Comparison of ENCODE assay signal across 8 cellular contexts in the genomic region with DNA sequence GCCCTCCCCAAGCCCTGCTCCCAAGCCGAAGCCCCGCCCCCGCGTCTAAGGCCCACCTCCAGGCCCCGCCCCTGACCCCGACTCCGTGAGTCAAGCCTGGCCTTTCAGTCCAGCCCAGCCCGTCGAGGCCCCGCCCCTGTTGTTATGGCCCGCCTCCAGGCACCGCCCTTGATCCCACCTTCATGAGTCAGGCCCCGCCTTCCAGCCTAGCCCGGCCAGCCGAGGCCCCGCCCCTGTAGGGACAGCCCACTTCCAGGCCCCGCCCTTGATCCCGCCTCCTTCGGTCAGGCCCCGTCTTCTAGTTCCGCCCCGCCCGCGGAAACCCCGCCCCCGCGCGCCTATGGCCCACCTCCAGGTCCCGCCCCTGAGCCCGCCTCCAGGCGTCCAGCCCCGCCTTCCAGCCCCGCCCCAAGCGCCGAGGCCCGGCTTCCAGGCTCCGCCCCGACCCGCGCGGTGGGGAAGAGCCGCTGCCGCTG. TPM values are rescaled to one million over a fixed set of nuclear protein-coding genes. Genes with fewer than 3 reads are reported as not detected.
A peak's percentile ranks its signal among the peaks of the same experiment; 100 is the strongest.
DNase-seq lines count a peak whose midpoint lies in the region; ATAC-seq and TF ChIP-seq lines count a peak whose summit lies in the region.

No MANE protein-coding gene starts in this region.

- no peak overlapping the region for H3K4ac ChIP-seq in H9 (ENCODE audit: low read depth, low read length)

- H2BK5ac ChIP-seq in H9 (ENCODE audit: insufficient read length, low read length), result no peak overlapping the region

- H3T11ph ChIP-seq in H9 (ENCODE audit: low read length), result no peak overlapping the region

- peaks cover 10 to 13% of the 10 kb centered on the region in 2 experiments; a peak in 3 of 4 replicates for H3K4me1 Mint-ChIP-seq in H9
- H3K4me1 Mint-ChIP-seq in natural killer cell treated with Interleukin-12 subunit alpha and Interleukin-12 subunit beta and Interleukin-15 and Interleukin-18, amount 100 ng/mL, for 72 hours (ENCODE audit: low read depth in 2 of 2), result peaks cover 10 to 16% of the 10 kb centered on the region in 2 donors

- no peaks in the 10 kb centered on the region for H3K79me1 ChIP-seq in H9 (ENCODE audit: insufficient read depth, low read depth, low read length, poor library complexity, severe bottlenecking)

- H3K9me3 ChIP-seq in H9 (ENCODE audit: control insufficient read depth, low read depth, low read length), result no peaks in the 10 kb centered on the region
- H3K9me3 ChIP-seq in Loucy (ENCODE audit: insufficient read depth, low read depth, low read length), result no peaks in the 10 kb centered on the region

- H3K18ac ChIP-seq in H9 (ENCODE audit: insufficient read length, low read depth, low read length), result no peak overlapping the region

- no peak overlapping the region for H2BK120ac ChIP-seq in H9 (ENCODE audit: low read depth, low read length, poor library complexity, severe bottlenecking)

- H3K27ac ChIP-seq in H9 (ENCODE audit: insufficient read length, low read depth, low read length) (no peak overlapping the region), RWPE1 (peak overlapping the region; percentile 69)

- no peaks in the 10 kb centered on the region for H3K9me2 ChIP-seq in Loucy (replicated peaks; ENCODE audit: low read depth, low read length)

- POLR2A ChIA-PET in RWPE1 (lab: Yijun Ruan, JAX; ENCODE audit: low non-redundant PET), result no interaction called here

- no peak overlapping the region for H3K56ac ChIP-seq in H9 (ENCODE audit: insufficient read length, low read depth, low read length)

- no peaks in the 10 kb centered on the region; a peak in 1 of 5 replicates for H3K9me3 Mint-ChIP-seq in H9
- H3K9me3 Mint-ChIP-seq in natural killer cell treated with Interleukin-12 subunit alpha and Interleukin-12 subunit beta and Interleukin-15 and Interleukin-18, amount 100 ng/mL, for 72 hours, result no peaks in the 10 kb centered on the region

- H2BK20ac ChIP-seq in H9 (ENCODE audit: low read depth, low read length, poor library complexity, severe bottlenecking), result no peak overlapping the region

- H3K36me3 ChIP-seq in Loucy (ENCODE audit: insufficient read depth, low read length), result no peaks in the 10 kb centered on the region

- H3K23me2 ChIP-seq in H9 (ENCODE audit: insufficient read length, low read depth, low read length, poor library complexity, severe bottlenecking), result peaks cover 12% of the 10 kb centered on the region

- no peak overlapping the region for H3K23ac ChIP-seq in H9 (ENCODE audit: insufficient read length, low read depth, low read length)

- peak overlapping the region; percentile 71 to 81 for H3K4me3 Mint-ChIP-seq in H9
- H3K4me3 Mint-ChIP-seq in natural killer cell treated with Interleukin-12 subunit alpha and Interleukin-12 subunit beta and Interleukin-15 and Interleukin-18, amount 100 ng/mL, for 72 hours, result peak overlapping the region; percentile 78

- TF ChIP-seq CTCF in H9 (conservative IDR thresholded peaks at IDR 0.05), result no peak
- TF ChIP-seq CTCF in Loucy (conservative IDR thresholded peaks at IDR 0.05; ENCODE audit: low read length), result no peak
- TF ChIP-seq CTCF in RWPE1 (conservative IDR thresholded peaks at IDR 0.05; ENCODE audit: low read depth), result no peak
- no peak for TF ChIP-seq CTCF in fibroblast of pulmonary artery (IDR thresholded peaks at IDR 0.05; ENCODE audit: low read length, missing control alignments)

- H4K5ac ChIP-seq in H9 (ENCODE audit: insufficient read length, low read depth, low read length), result no peak overlapping the region

- no peak overlapping the region for H3K9ac ChIP-seq in H9 (ENCODE audit: extremely low read depth, insufficient read length, low read length)
- peak overlapping the region; percentile 71 for H3K9ac ChIP-seq in Loucy (ENCODE audit: low read depth, low read length, poor library complexity, severe bottlenecking)

- H4K20me1 ChIP-seq in H9 (ENCODE audit: control insufficient read depth, insufficient read depth, insufficient read length) (no peaks in the 10 kb centered on the region), Loucy (ENCODE audit: insufficient read depth, low read length, poor library complexity, severe bottlenecking) (no peaks in the 10 kb centered on the region)

- no peaks in the 10 kb centered on the region for H3F3A ChIP-seq in Loucy (ENCODE audit: low read depth)

- no peak overlapping the region for H3K27ac Mint-ChIP-seq in H9
- H3K27ac Mint-ChIP-seq in natural killer cell treated with Interleukin-12 subunit alpha and Interleukin-12 subunit beta and Interleukin-15 and Interleukin-18, amount 100 ng/mL, for 72 hours, result no peak overlapping the region

- no peak overlapping the region for H3K14ac ChIP-seq in H9 (ENCODE audit: insufficient read depth, low read length)

- H3K4me1 ChIP-seq in H9 (ENCODE audit: insufficient read depth, low read length), result no peaks in the 10 kb centered on the region
- peaks cover 8% of the 10 kb centered on the region for H3K4me1 ChIP-seq in Loucy (ENCODE audit: insufficient read depth, low read length, poor library complexity, severe bottlenecking)

- H2BK12ac ChIP-seq in H9 (ENCODE audit: insufficient read length, low read depth, low read length), result no peak overlapping the region

- H2AFZ ChIP-seq in H9 (ENCODE audit: low read length) (no peak overlapping the region), Loucy (ENCODE audit: low read length) (peak overlapping the region; percentile 91; the same call in 1 of the 2 replicates)

- CTCF ChIA-PET in RWPE1 (lab: Yijun Ruan, JAX), result interaction anchor here (0.8 kb wide), 1 partner anchor 53 kb away, joined by 3 read pairs; no protein-coding TSS in a partner anchor

- H3K4me3 ChIP-seq in Loucy (ENCODE audit: low read length, poor library complexity, severe bottlenecking) (peak overlapping the region; percentile 96), fibroblast of pulmonary artery (replicated peaks; ENCODE audit: low read depth, low read length) (peak overlapping the region; percentile 70)

- no CpG with 5 or more reads among the region's 43 CpGs for WGBS in H9 (ENCODE audit: extremely low coverage, insufficient read length, low lambda C conversion rate)

- peaks cover 33% of the 10 kb centered on the region for H3K27me3 Mint-ChIP-seq in H9 (ENCODE audit: low read depth)
- no peaks in the 10 kb centered on the region for H3K27me3 Mint-ChIP-seq in natural killer cell treated with Interleukin-12 subunit alpha and Interleukin-12 subunit beta and Interleukin-15 and Interleukin-18, amount 100 ng/mL, for 72 hours

- H3K27me3 ChIP-seq in H9 (ENCODE audit: insufficient read depth, low read length) (peaks cover 6% of the 10 kb centered on the region; the same call in 1 of the 2 replicates), Loucy (ENCODE audit: insufficient read depth, low read length, poor library complexity, severe bottlenecking) (no peaks in the 10 kb centered on the region)

- no peak overlapping the region for H2BK15ac ChIP-seq in H9 (ENCODE audit: low read depth, low read length)

- ATAC-seq in natural killer cell treated with Interleukin-12 subunit alpha and Interleukin-12 subunit beta and Interleukin-15 and Interleukin-18, amount 100 ng/mL, for 72 hours, result peak; percentile 96 to 97

- no peaks in the 10 kb centered on the region for H3K79me2 ChIP-seq in H9 (ENCODE audit: insufficient read depth, low read length)
- peaks cover 12% of the 10 kb centered on the region; the same call in 1 of the 2 replicates for H3K79me2 ChIP-seq in Loucy (ENCODE audit: insufficient read depth, low read length)

- no peaks in the 10 kb centered on the region; a peak in 2 of 7 replicates for H3K36me3 Mint-ChIP-seq in H9 (ENCODE audit: insufficient read depth in 1 of 3, low read depth in 3 of 3)
- H3K36me3 Mint-ChIP-seq in natural killer cell treated with Interleukin-12 subunit alpha and Interleukin-12 subunit beta and Interleukin-15 and Interleukin-18, amount 100 ng/mL, for 72 hours, result no peaks in the 10 kb centered on the region

- H4K91ac ChIP-seq in H9 (ENCODE audit: insufficient read length, low read depth, low read length), result no peak overlapping the region

- no peak overlapping the region for H4K8ac ChIP-seq in H9 (replicated peaks; ENCODE audit: insufficient read length, low read depth, low read length)

- H3K4me2 ChIP-seq in H9 (ENCODE audit: insufficient read depth, insufficient read length, low read length) (peak overlapping the region; percentile 63), Loucy (ENCODE audit: low read depth, low read length, poor library complexity, severe bottlenecking) (peak overlapping the region; percentile 92)

- H2AK5ac ChIP-seq in H9 (ENCODE audit: insufficient read length, low read length), result no peak overlapping the region

- DNase-seq in EH (ENCODE audit: low read depth), result peak; percentile 99
- DNase-seq in H9, result peak; percentile 99
- peak; percentile 98 for DNase-seq in RWPE1 (ENCODE audit: low spot score)
- peak; percentile 100 for DNase-seq in activated T-helper 9 cell treated with anti-CD3 and anti-CD28 coated beads, Interleukin-2, amount 50 U/mL, for 16 hours (ENCODE audit: low read depth)
- peak; percentile 99 for DNase-seq in fibroblast of pulmonary artery (ENCODE audit: low read depth)
- peak; percentile 99 for DNase-seq in natural killer cell treated with Interleukin-12 subunit alpha and Interleukin-12 subunit beta and Interleukin-15 and Interleukin-18, amount 100 ng/mL, for 72 hours (ENCODE audit: low spot score)
- peak; percentile 99 to 100 (median 100) for DNase-seq in stimulated activated naive CD4-positive, alpha-beta T cell (lab: John Stamatoyannopoulos, UW)

RNA-seq across cellular contexts. Expression of gene DOP1B, which starts 0.2 kb away (rescaled TPM):
- total RNA-seq in H9 (2021), result 8.7 and 10.0 TPM in 2 replicates
- total RNA-seq in natural killer cell treated with Interleukin-12 subunit alpha and Interleukin-12 subunit beta and Interleukin-15 and Interleukin-18, amount 100 ng/mL, for 72 hours, result 10 to 100 TPM in 1 of 2 donors, 1 to 10 TPM in 1; 8.9 to 16.3 TPM

RNA-seq across cellular contexts. Expression of gene CBR3, which starts 21.5 kb away (rescaled TPM):
- total RNA-seq in H9 (2021), result 1.9 and 2.4 TPM in 2 replicates
- total RNA-seq in natural killer cell treated with Interleukin-12 subunit alpha and Interleukin-12 subunit beta and Interleukin-15 and Interleukin-18, amount 100 ng/mL, for 72 hours, result 1 to 10 TPM; 4.5 to 6.5 TPM
